ENCODE assay signal across 26 cellular contexts in the genomic region with DNA sequence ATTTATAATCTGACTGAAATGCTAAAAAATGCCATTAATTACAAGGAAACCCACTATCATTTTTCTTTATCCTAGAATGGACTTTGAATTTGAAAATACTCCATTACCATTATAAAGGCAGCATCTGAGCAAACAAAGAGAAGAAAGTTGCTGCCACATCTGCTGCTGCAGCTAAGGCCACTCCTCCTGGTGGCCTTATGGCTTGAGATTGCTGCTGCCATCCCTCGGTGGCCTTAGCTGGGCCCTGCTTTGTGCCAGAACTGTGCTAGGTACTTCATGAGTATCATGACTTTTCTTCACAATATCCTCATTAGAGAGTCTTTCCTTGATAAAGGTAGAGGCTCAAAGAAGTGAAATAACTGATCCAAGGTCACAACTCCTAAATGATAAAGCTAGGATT.
DNase-seq lines count a peak whose midpoint lies in the region; ATAC-seq, FAIRE-seq and TF ChIP-seq lines count a peak whose summit lies in the region.
"Had no signal": no experiment of that assay in that cellular context is flagged by ENCODE, and none has a peak within 500 bp of the region (broad histone marks: within the 10 kb centered on the region; RNA-seq: fewer than 3 reads in every experiment).

No MANE protein-coding gene starts in this region.

- H3K36me3 ChIP-seq in GM23338 (ENCODE audit: insufficient read depth) (no peaks in the 10 kb centered on the region), HAP-1 (replicated peaks) (no peaks in the 10 kb centered on the region), astrocyte (ENCODE audit: insufficient read depth, low read length) (no peaks in the 10 kb centered on the region), breast epithelium (no peaks in the 10 kb centered on the region)
- H3K36me3 ChIP-seq: BE2C, BLaER1 had no signal

- no peak for ATAC-seq in GM23338
- ATAC-seq: GM12878 had no signal

- in situ Hi-C loops in HAP-1 (cut with MboI; ENCODE audit: low sequenced_read_pairs): no loop called here

- no peak overlapping the region for H3K4me3 ChIP-seq in GM23338
- H3K4me3 ChIP-seq in HAP-1: no peak overlapping the region
- no peak overlapping the region for H3K4me3 ChIP-seq in astrocyte (ENCODE audit: insufficient read depth, low read depth, low read length)
- no peak overlapping the region for H3K4me3 ChIP-seq in breast epithelium
- H3K4me3 ChIP-seq: BLaER1, GM12878 had no signal

- intact Hi-C loops in breast epithelium (cut with DNase I; ENCODE audit: low total_unique reads): no loop called here

- no peaks in the 10 kb centered on the region for H3K27me3 ChIP-seq in GM23338 (ENCODE audit: insufficient read depth)
- no peaks in the 10 kb centered on the region for H3K27me3 ChIP-seq in HAP-1 (ENCODE audit: low read depth)
- H3K27me3 ChIP-seq in astrocyte (ENCODE audit: insufficient read depth, low read length): no peaks in the 10 kb centered on the region
- no peaks in the 10 kb centered on the region for H3K27me3 ChIP-seq in breast epithelium
- H3K27me3 ChIP-seq: BE2C, BLaER1 had no signal

- peaks cover 18% of the 10 kb centered on the region for H3K4me1 ChIP-seq in GM23338 (ENCODE audit: insufficient read depth)
- H3K4me1 ChIP-seq in HAP-1: peaks cover 20% of the 10 kb centered on the region
- H3K4me1 ChIP-seq in astrocyte (ENCODE audit: insufficient read depth, low read length): no peaks in the 10 kb centered on the region
- H3K4me1 ChIP-seq in breast epithelium: no peaks in the 10 kb centered on the region
- H3K4me1 ChIP-seq: BE2C, BLaER1 had no signal

- H3K4me3 Mint-ChIP-seq in GM23338 (no peak overlapping the region), astrocyte (ENCODE audit: unreplicated experiment) (no peak overlapping the region)
- H3K4me3 Mint-ChIP-seq: CD14-positive monocyte; CD4-positive, alpha-beta memory T cell; CD4-positive, CD25-positive, alpha-beta regulatory T cell; CD8-positive, alpha-beta memory T cell had no signal

- no peak for TF ChIP-seq POLR2A in breast epithelium (IDR thresholded peaks at IDR 0.05)

- H4K20me1 ChIP-seq in GM23338 (replicated peaks; ENCODE audit: insufficient read depth): no peaks in the 10 kb centered on the region
- H4K20me1 ChIP-seq in astrocyte (ENCODE audit: insufficient read depth, low read length): no peaks in the 10 kb centered on the region
- H4K20me1 ChIP-seq: BLaER1 had no signal

- H3K27me3 Mint-ChIP-seq in GM23338 (ENCODE audit: insufficient read depth, low read depth, poor library complexity): peaks cover 2% of the 10 kb centered on the region
- H3K27me3 Mint-ChIP-seq in astrocyte (ENCODE audit: low read depth, unreplicated experiment): no peaks in the 10 kb centered on the region
- H3K27me3 Mint-ChIP-seq: CD4-positive, alpha-beta memory T cell; CD4-positive, CD25-positive, alpha-beta regulatory T cell; CD8-positive, alpha-beta memory T cell had no signal

- H3K9me2 ChIP-seq in GM23338 (ENCODE audit: insufficient read depth): no peaks in the 10 kb centered on the region

- peak; percentile 22 for DNase-seq in GM23338 (ENCODE audit: low spot score)
- peak; percentile 60 to 81 for DNase-seq in HAP-1 (ENCODE audit: low spot score in 2 of 2)
- DNase-seq in astrocyte (ENCODE audit: low read depth): no peak
- no peak for DNase-seq in Kasumi-1 (lab: John Stamatoyannopoulos, UW)
- DNase-seq in NCI-H748 treated with DMSO at 0.1 percent for 48 hours (lab: John Stamatoyannopoulos, UW): no peak
- DNase-seq in breast epithelium (ENCODE audit: low spot score in 2 of 2): no peak
- DNase-seq: 8988T; ACHN; BE2C; C1 segment of cervical spinal cord; CD4-positive, alpha-beta memory T cell; CD4-positive, CD25-positive, alpha-beta regulatory T cell; CD8-positive, alpha-beta memory T cell; COR-L47; DMS 273 treated with DMSO at 0.1 percent for 48 hours; DMS153; DMS79; DND-41; EL; GDM1 had no signal

- H2AFZ ChIP-seq in GM23338: no peak overlapping the region
- no peak overlapping the region for H2AFZ ChIP-seq in astrocyte (ENCODE audit: low read depth, low read length)

- H3K27ac Mint-ChIP-seq in GM23338 (no peak overlapping the region), astrocyte (ENCODE audit: unreplicated experiment) (no peak overlapping the region)
- H3K27ac Mint-ChIP-seq: CD14-positive monocyte; CD4-positive, alpha-beta memory T cell; CD4-positive, CD25-positive, alpha-beta regulatory T cell; CD8-positive, alpha-beta memory T cell had no signal

- peak; percentile 54 for FAIRE-seq in astrocyte (lab: Jason Lieb, UNC)
- FAIRE-seq: A204.1, GM12878, GM12892, GM18507 had no signal

- H3K36me3 Mint-ChIP-seq in GM23338 (ENCODE audit: low read depth) (0 out of 3 replicates have a peak, but pooled peaks cover 3% of the 10 kb centered on the region), astrocyte (ENCODE audit: low read depth, unreplicated experiment) (no peaks in the 10 kb centered on the region)
- H3K36me3 Mint-ChIP-seq: CD14-positive monocyte; CD4-positive, alpha-beta memory T cell; CD4-positive, CD25-positive, alpha-beta regulatory T cell; CD8-positive, alpha-beta memory T cell had no signal

- H3K9me3 ChIP-seq in HAP-1: no peaks in the 10 kb centered on the region
- H3K9me3 ChIP-seq in astrocyte (ENCODE audit: insufficient read depth, low read depth, low read length): no peaks in the 10 kb centered on the region
- H3K9me3 ChIP-seq in breast epithelium: no peaks in the 10 kb centered on the region
- H3K9me3 ChIP-seq: BE2C, BLaER1 had no signal

- no peaks in the 10 kb centered on the region for H3F3A ChIP-seq in GM23338 (replicated peaks; ENCODE audit: low read depth)

- H3K27ac ChIP-seq in GM23338 (ENCODE audit: low read depth) (no peak overlapping the region), astrocyte (ENCODE audit: low read depth, low read length) (no peak overlapping the region), breast epithelium (no peak overlapping the region)
- H3K27ac ChIP-seq: BLaER1 had no signal

- no peak overlapping the region for H3K9ac ChIP-seq in astrocyte (ENCODE audit: low read length)
- H3K9ac ChIP-seq: BLaER1 had no signal

- H3K9me3 Mint-ChIP-seq in GM23338: no peaks in the 10 kb centered on the region
- no peaks in the 10 kb centered on the region for H3K9me3 Mint-ChIP-seq in astrocyte (ENCODE audit: unreplicated experiment)

- H3K79me2 ChIP-seq in GM23338 (replicated peaks; ENCODE audit: insufficient read depth): no peaks in the 10 kb centered on the region
- no peaks in the 10 kb centered on the region for H3K79me2 ChIP-seq in astrocyte (ENCODE audit: insufficient read depth, low read length)

- H3K4me2 ChIP-seq in GM23338 (no peak overlapping the region), astrocyte (ENCODE audit: low read length) (no peak overlapping the region)
- H3K4me2 ChIP-seq: BLaER1 had no signal

- TF ChIP-seq CTCF in GM23338 (conservative IDR thresholded peaks at IDR 0.05; ENCODE audit: low read depth in 2 of 2): no peak
- TF ChIP-seq CTCF in astrocyte (IDR thresholded peaks at IDR 0.05; ENCODE audit: insufficient read depth, low read depth, low read length): no peak
- no peak for TF ChIP-seq CTCF in breast epithelium (IDR thresholded peaks at IDR 0.05)

- peaks cover 22% of the 10 kb centered on the region; the same call in 2 of the 3 replicates for H3K4me1 Mint-ChIP-seq in GM23338
- no peaks in the 10 kb centered on the region for H3K4me1 Mint-ChIP-seq in astrocyte (ENCODE audit: low read depth, unreplicated experiment)
- H3K4me1 Mint-ChIP-seq: CD14-positive monocyte; CD4-positive, alpha-beta memory T cell; CD4-positive, CD25-positive, alpha-beta regulatory T cell; CD8-positive, alpha-beta memory T cell had no signal

Comparison
In these comparisons a context has a peak if more than half of its experiments do, and no peak if none do; other contexts are left out.
1. DNase-seq: peak in GM23338 (single experiment) and HAP-1 (2 of 2); none in astrocyte (single experiment), Kasumi-1 (0 of 2), NCI-H748 treated with DMSO at 0.1 percent for 48 hours (single experiment) and breast epithelium (0 of 2).